9 cellular contexts compared by ENCODE assay signal in genomic region chr12:103852498-103852992, GRCh38. TPM values are rescaled to one million over a fixed set of nuclear protein-coding genes. Genes with fewer than 3 reads are reported as not detected.
DNase-seq lines count a peak whose midpoint lies in the region; ATAC-seq and TF ChIP-seq lines count a peak whose summit lies in the region.
"Had no signal": no experiment of that assay in that cellular context is flagged by ENCODE, and none has a peak within 500 bp of the region (broad histone marks: within the 10 kb centered on the region; RNA-seq: fewer than 3 reads in every experiment).

No MANE protein-coding gene starts in this region.

- no peaks in the 10 kb centered on the region for H3K36me3 ChIP-seq in mammary epithelial cell (ENCODE audit: insufficient read depth, low read length)

- no peaks in the 10 kb centered on the region for H3K36me3 Mint-ChIP-seq in osteocyte (ENCODE audit: unreplicated experiment)

- H3K4me3 Mint-ChIP-seq in osteocyte (ENCODE audit: unreplicated experiment): no peak overlapping the region

- peak overlapping the region; percentile 28 for H2AFZ ChIP-seq in mammary epithelial cell (ENCODE audit: low read depth, low read length)

- no peak for ATAC-seq in HG03565 (IDR thresholded peaks at IDR 0.05; ENCODE audit: unreplicated experiment)
- no peak for ATAC-seq in GM21723 (IDR thresholded peaks at IDR 0.05; ENCODE audit: unreplicated experiment)

- no TSS peak for BruUV-seq in mammary epithelial cell (replicated peaks; lab: Mats Ljungman, UMichigan)

- dilution Hi-C loops in mammary epithelial cell (cut with HindIII; ENCODE audit: low sequenced_read_pairs): no loop called here

- H3K4me3 ChIP-seq in HFF-Myc (replicated peaks; ENCODE audit: low read depth, low read length) (no peak overlapping the region), mammary epithelial cell (replicated peaks in 1 of 3; ENCODE audit: insufficient read depth in 1 of 3, low read depth in 2 of 3, low read length in 3 of 3) (no peak overlapping the region)

- H3K27ac Mint-ChIP-seq in osteocyte (ENCODE audit: unreplicated experiment): peak overlapping the region; percentile 68

- H3K9me3 ChIP-seq in mammary epithelial cell (replicated peaks; ENCODE audit: insufficient read depth, low read length): no peaks in the 10 kb centered on the region

- TF ChIP-seq CTCF in HFF-Myc (IDR thresholded peaks at IDR 0.05; ENCODE audit: low read depth, low read length, missing control alignments) (no peak), mammary epithelial cell (conservative IDR thresholded peaks at IDR 0.05 in 1 of 2, IDR thresholded peaks at IDR 0.05 in 1 of 2; ENCODE audit: extremely low read depth in 1 of 2, insufficient read depth in 1 of 2, low read depth in 1 of 2, low read length in 2 of 2) (no peak), osteocyte (IDR thresholded peaks at IDR 0.05) (no peak)

- no peaks in the 10 kb centered on the region for H3K9me3 Mint-ChIP-seq in osteocyte (ENCODE audit: unreplicated experiment)

- H3K27me3 ChIP-seq in mammary epithelial cell (ENCODE audit: insufficient read depth, low read length): no peaks in the 10 kb centered on the region

- H3K27me3 Mint-ChIP-seq in osteocyte (ENCODE audit: unreplicated experiment): no peaks in the 10 kb centered on the region

- intact Hi-C loops in mammary epithelial cell (cut with micrococcal nuclease): no loop called here

- in situ Hi-C loops in mammary epithelial cell (cut with MboI; ENCODE audit: low sequenced_read_pairs in 2 of 2): loop anchor here in 1 of 2 donors (25.0 kb wide), 1 partner anchor 290 kb away; no protein-coding TSS in a partner anchor

- DNase-seq in HFF-Myc (ENCODE audit: extremely low read depth, low read depth): peak; percentile 46
- peak; percentile 75 for DNase-seq in NCI-H2196 (lab: John Stamatoyannopoulos, UW; ENCODE audit: unreplicated experiment)
- peak; percentile 82 for DNase-seq in mammary epithelial cell
- DNase-seq in osteocyte (ENCODE audit: extremely low spot score, unreplicated experiment): no peak
- DNase-seq in GOT3 (lab: John Stamatoyannopoulos, UW): no peak
- no peak for DNase-seq in iPS-NIHi7 (ENCODE audit: extremely low spot score)
- DNase-seq: activated CD8-positive, alpha-beta memory T cell treated with anti-CD3 and anti-CD28 coated beads, Interleukin-2, amount 50 U/mL, for 4 hours had no signal

- H3K79me2 ChIP-seq in mammary epithelial cell (ENCODE audit: insufficient read depth, low read length): no peaks in the 10 kb centered on the region

- peaks cover 31% of the 10 kb centered on the region for H3K4me1 ChIP-seq in mammary epithelial cell (ENCODE audit: insufficient read depth, low read length)

- CTCF ChIA-PET in mammary epithelial cell (lab: Charles Lee; ENCODE audit: low non-redundant PET): no interaction called here

- no peaks in the 10 kb centered on the region for H4K20me1 ChIP-seq in mammary epithelial cell (ENCODE audit: insufficient read depth, low read length)

- no peak overlapping the region for H3K4me2 ChIP-seq in mammary epithelial cell (ENCODE audit: insufficient read depth, low read depth, low read length)

- H3K4me1 Mint-ChIP-seq in osteocyte (ENCODE audit: unreplicated experiment): peaks cover 53% of the 10 kb centered on the region

- 36% methylated on average over 3 of the region's 3 CpGs for WGBS in mammary epithelial cell (ENCODE audit: low coverage, missing lambda C conversion rate)

- no peak overlapping the region for H3K27ac ChIP-seq in mammary epithelial cell (ENCODE audit: insufficient read depth, low read depth, low read length)

- no peak overlapping the region for H3K9ac ChIP-seq in mammary epithelial cell (ENCODE audit: insufficient read depth, low read length)

RNA-seq across cellular contexts. Expression of gene NT5DC3, which starts 11.5 kb away (rescaled TPM):
- total RNA-seq in mammary epithelial cell: 10 to 100 TPM; 46.4 to 98.5 TPM
- 8.8 TPM for polyA plus RNA-seq in mammary epithelial cell
- polyA minus RNA-seq in mammary epithelial cell: 44.5 TPM
- total RNA-seq in osteocyte: 11.3 and 12.5 TPM in 2 replicates

Comparison
In these comparisons a context has a peak if more than half of its experiments do, and no peak if none do; other contexts are left out.
1. DNase-seq: peak in HFF-Myc (single experiment), NCI-H2196 (single experiment) and mammary epithelial cell (single experiment); none in osteocyte (single experiment), GOT3 (single experiment) and iPS-NIHi7 (single experiment).